Comparison of ENCODE assay signal across 35 cellular contexts in genomic region chr9:136501686-136502085, GRCh38.
"Had no signal": no experiment of that assay in that cellular context is flagged by ENCODE, and none has a peak within 500 bp of the region (broad histone marks: within the 10 kb centered on the region; RNA-seq: fewer than 3 reads in every experiment).

No MANE protein-coding gene starts in this region.

- DNase-seq: Karpas-422, Kasumi-1, KBM-7, KG1, MG63, MM.1S, MV-4-11, NCI-H1048, NCI-H1092, NCI-H1092 treated with DMSO at 0.1 percent for 48 hours, NCI-H1105, NCI-H1105 treated with DMSO at 0.1 percent for 48 hours, NCI-H1417, NCI-H1417 treated with DMSO at 0.1 percent for 48 hours, NCI-H1436, NCI-H1436 treated with DMSO at 0.1 percent for 48 hours, NCI-H146, NCI-H1694, NCI-H1694 treated with DMSO at 0.1 percent for 48 hours, NCI-H187, NCI-H187 treated with DMSO at 0.1 percent for 48 hours, NCI-H1930, NCI-H2029, NCI-H2029 treated with DMSO at 0.1 percent for 48 hours, NCI-H2081, NCI-H2081 treated with DMSO at 0.1 percent for 48 hours, NCI-H2107, NCI-H2171, NCI-H2171 treated with DMSO at 0.1 percent for 48 hours, NCI-H2227 treated with DMSO at 0.1 percent for 48 hours, NCI-H226, NCI-H345, NCI-H446, NCI-H446 treated with DMSO at 0.1 percent for 48 hours had no signal

- H3K27ac ChIP-seq: KMS-11 had no signal
